ENCODE assay signal across 1 cellular context in the genomic region with DNA sequence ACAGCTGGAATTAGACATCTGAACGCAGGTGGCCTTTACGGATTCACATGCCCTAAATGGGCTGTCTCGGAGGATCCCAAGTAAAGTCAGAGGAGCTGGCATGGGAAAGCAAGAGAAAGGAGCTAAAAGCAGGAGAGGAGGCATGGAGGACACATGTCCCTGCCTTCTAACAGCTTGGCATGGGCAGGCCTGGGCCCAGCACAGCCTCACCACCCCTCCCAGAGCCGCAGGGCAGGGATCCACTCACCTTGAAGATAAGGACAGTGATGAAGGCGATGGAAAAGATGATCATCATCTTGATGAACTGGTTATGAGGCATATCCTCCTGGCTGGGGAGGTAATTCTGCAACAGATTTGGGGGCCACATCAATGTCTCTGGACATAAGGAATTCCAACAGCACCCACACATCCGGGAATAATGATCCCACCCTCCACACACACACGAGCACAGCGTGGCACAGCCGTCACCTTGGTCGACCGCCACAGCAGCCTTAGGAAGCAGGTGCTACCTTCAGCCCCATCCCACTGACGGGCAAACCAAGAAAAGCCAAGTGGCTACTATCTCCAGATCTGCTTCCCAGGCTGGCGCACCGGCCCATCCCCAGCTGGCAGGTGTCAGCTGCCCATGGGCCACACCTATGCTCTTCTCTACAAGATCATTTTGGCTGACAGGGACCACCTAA.
TF ChIP-seq lines count a peak whose summit lies in the region.

No MANE protein-coding gene starts in this region.

TF ChIP-seq in K562, 482 proteins besides CTCF, POLR2A, EP300 and RAD21:
- TF ChIP-seq BRCA1 (IDR thresholded peaks at IDR 0.05) (no peak), BRCA1 (CRISPR knock-in tag; IDR thresholded peaks at IDR 0.05) (no peak), EHMT2 (IDR thresholded peaks at IDR 0.05) (no peak), ZNF584 (CRISPR knock-in tag; IDR thresholded peaks at IDR 0.05; ENCODE audit: low read depth) (peak; percentile 49; the same call in 1 of the 2 replicates), ZNF79 (CRISPR knock-in tag; IDR thresholded peaks at IDR 0.05; ENCODE audit: low read depth) (no peak), WHSC1 (IDR thresholded peaks at IDR 0.05; ENCODE audit: low read length) (peak; percentile 11), NR2C2 (CRISPR knock-in tag; IDR thresholded peaks at IDR 0.05) (0 out of 2 replicates have a peak, but pooled peaks have one; percentile 10), NR2C2 (tag; IDR thresholded peaks at IDR 0.05) (no peak)
- TF ChIP-seq, protein P1, sequence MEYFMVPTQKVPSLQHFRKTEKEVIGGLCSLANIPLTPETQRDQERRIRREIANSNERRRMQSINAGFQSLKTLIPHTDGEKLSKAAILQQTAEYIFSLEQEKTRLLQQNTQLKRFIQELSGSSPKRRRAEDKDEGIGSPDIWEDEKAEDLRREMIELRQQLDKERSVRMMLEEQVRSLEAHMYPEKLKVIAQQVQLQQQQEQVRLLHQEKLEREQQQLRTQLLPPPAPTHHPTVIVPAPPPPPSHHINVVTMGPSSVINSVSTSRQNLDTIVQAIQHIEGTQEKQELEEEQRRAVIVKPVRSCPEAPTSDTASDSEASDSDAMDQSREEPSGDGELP (CRISPR knock-in tag; IDR thresholded peaks at IDR 0.05; ENCODE audit: borderline replicate concordance), result 0 out of 2 replicates have a peak, but pooled peaks have one; percentile 3
- TF ChIP-seq, protein P2, sequence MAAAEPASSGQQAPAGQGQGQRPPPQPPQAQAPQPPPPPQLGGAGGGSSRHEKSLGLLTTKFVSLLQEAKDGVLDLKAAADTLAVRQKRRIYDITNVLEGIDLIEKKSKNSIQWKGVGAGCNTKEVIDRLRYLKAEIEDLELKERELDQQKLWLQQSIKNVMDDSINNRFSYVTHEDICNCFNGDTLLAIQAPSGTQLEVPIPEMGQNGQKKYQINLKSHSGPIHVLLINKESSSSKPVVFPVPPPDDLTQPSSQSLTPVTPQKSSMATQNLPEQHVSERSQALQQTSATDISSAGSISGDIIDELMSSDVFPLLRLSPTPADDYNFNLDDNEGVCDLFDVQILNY (CRISPR knock-in tag; IDR thresholded peaks at IDR 0.05), result 0 out of 2 replicates have a peak, but pooled peaks have one; percentile 41
